ENCODE assay signal across 31 cellular contexts in the genomic region with DNA sequence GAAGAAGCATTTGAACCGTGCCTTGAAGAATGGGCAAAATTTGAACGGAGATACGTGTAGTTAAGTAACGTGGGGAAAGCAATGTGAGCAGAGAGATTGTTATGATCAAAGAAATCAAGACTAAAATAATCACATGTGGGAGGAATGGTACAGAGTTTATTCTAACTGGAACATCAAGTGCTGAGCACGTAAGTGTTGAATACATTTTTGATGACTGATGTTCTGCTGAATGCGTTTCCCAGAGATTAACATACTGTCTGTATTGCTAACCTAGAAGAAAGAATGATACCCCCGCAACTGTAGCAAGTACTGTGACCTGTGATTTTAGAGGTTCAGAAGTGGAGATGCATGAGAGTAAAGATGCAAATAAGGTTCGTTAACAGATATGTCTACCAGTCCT.
"Had no signal": no experiment of that assay in that cellular context is flagged by ENCODE, and none has a peak within 500 bp of the region (broad histone marks: within the 10 kb centered on the region; RNA-seq: fewer than 3 reads in every experiment).

No MANE protein-coding gene starts in this region.

- H3K4me3 ChIP-seq: body of pancreas, Peyer's patch, SJSA1 had no signal

- H3K27me3 ChIP-seq: body of pancreas, Peyer's patch, SJSA1 had no signal

- H3K4me1 Mint-ChIP-seq: activated CD4-positive, alpha-beta T cell treated with anti-CD3 and anti-CD28 coated beads for 36 hours; activated CD4-positive, alpha-beta T cell treated with anti-CD3 and anti-CD28 coated beads, Interleukin-2, amount 10 ng/mL, durations not matched to agents 7 days and 5 days; activated naive CD4-positive, alpha-beta T cell treated with anti-CD3 and anti-CD28 coated beads, Interleukin-2, amount 50 U/mL, for 24 hours; activated naive CD8-positive, alpha-beta T cell treated with anti-CD3 and anti-CD28 coated beads, Interleukin-2, amount 10 ng/mL, durations not matched to agents 7 days and 5 days had no signal

- H3K27me3 Mint-ChIP-seq: activated CD4-positive, alpha-beta T cell treated with anti-CD3 and anti-CD28 coated beads for 36 hours; activated CD4-positive, alpha-beta T cell treated with anti-CD3 and anti-CD28 coated beads, Interleukin-2, amount 10 ng/mL, durations not matched to agents 7 days and 5 days; activated naive CD4-positive, alpha-beta T cell treated with anti-CD3 and anti-CD28 coated beads, Interleukin-2, amount 50 U/mL, for 24 hours; activated naive CD8-positive, alpha-beta T cell treated with anti-CD3 and anti-CD28 coated beads, Interleukin-2, amount 10 ng/mL, durations not matched to agents 7 days and 5 days; activated T-cell treated with anti-CD3 and anti-CD28 coated beads, Interleukin-2, amount 50 U/mL, for 24 hours had no signal

- H3K36me3 ChIP-seq: Peyer's patch, SJSA1 had no signal

- H3K27ac ChIP-seq: body of pancreas, KMS-11, SJSA1 had no signal

- H3K4me3 Mint-ChIP-seq: activated CD4-positive, alpha-beta T cell treated with anti-CD3 and anti-CD28 coated beads for 36 hours; activated CD4-positive, alpha-beta T cell treated with anti-CD3 and anti-CD28 coated beads, Interleukin-2, amount 10 ng/mL, durations not matched to agents 7 days and 5 days; activated CD8-positive, alpha-beta T cell treated with anti-CD3 and anti-CD28 coated beads, Interleukin-2, amount 10 ng/mL, durations not matched to agents 7 days and 5 days; activated naive CD4-positive, alpha-beta T cell treated with anti-CD3 and anti-CD28 coated beads, Interleukin-2, amount 50 U/mL, for 24 hours; activated naive CD8-positive, alpha-beta T cell treated with anti-CD3 and anti-CD28 coated beads, Interleukin-2, amount 10 ng/mL, durations not matched to agents 7 days and 5 days; activated T-cell treated with anti-CD3 and anti-CD28 coated beads, Interleukin-2, amount 50 U/mL, for 24 hours; T-helper 1 cell treated with Interleukin-12 subunit alpha and Interleukin-12 subunit beta and Interleukin-4 antibody, amounts not matched to agents 30 μg/mL and 1 μg/mL, for 36 hours; T-helper 2 cell treated with Interferon-gamma antibody and Interleukin-4, amounts not matched to agents 5 μg/mL and 100 μg/mL, for 36 hours had no signal

- ATAC-seq: activated CD4-positive, alpha-beta T cell treated with anti-CD3 and anti-CD28 coated beads for 36 hours; activated CD4-positive, CD25-positive, alpha-beta regulatory T cell treated with anti-CD3 and anti-CD28 coated beads, Interleukin-2, amount 50 U/mL, for 24 hours; activated CD8-positive, alpha-beta T cell treated with anti-CD3 and anti-CD28 coated beads, Interleukin-2, amount 10 ng/mL, durations not matched to agents 7 days and 5 days; body of pancreas; PC-3 had no signal

- H3K4me1 ChIP-seq: body of pancreas, Peyer's patch, SJSA1 had no signal

- DNase-seq: activated CD4-positive, alpha-beta T cell treated with anti-CD3 and anti-CD28 coated beads for 36 hours; activated CD4-positive, alpha-beta T cell treated with anti-CD3 and anti-CD28 coated beads, Interleukin-2, amount 10 ng/mL, durations not matched to agents 7 days and 5 days; activated CD4-positive, alpha-beta T cell treated with anti-CD3 and anti-CD28 coated beads, Interleukin-2, amount 50 U/mL, for 48 hours; activated CD8-positive, alpha-beta T cell treated with anti-CD3 and anti-CD28 coated beads, Interleukin-2, amount 10 ng/mL, durations not matched to agents 7 days and 5 days; activated gamma-delta T cell; activated naive CD4-positive, alpha-beta T cell treated with Interleukin-2 at 50 U/mL for 16 hours; activated naive CD8-positive, alpha-beta T cell treated with anti-CD3 and anti-CD28 coated beads, Interleukin-2, amount 10 ng/mL, durations not matched to agents 7 days and 5 days; activated T-cell treated with anti-CD3 and anti-CD28 coated beads, Interleukin-2, amount 50 U/mL, for 24 hours; body of pancreas; MM.1S; MV-4-11; NCI-H1092; NCI-H1436 treated with DMSO at 0.1 percent for 48 hours; NCI-H1694 treated with DMSO at 0.1 percent for 48 hours; NCI-H2029; NCI-H510A; NCI-H526; NCI-H748 treated with DMSO at 0.1 percent for 48 hours; NK-92 treated with Interleukin-12 subunit alpha and Interleukin-12 subunit beta, amount 100 ng/mL, for 24 hours; PC-3; Peyer's patch; RPMI8226; SHP77 treated with DMSO at 0.1 percent for 48 hours; SK-N-SH had no signal

- H3K9me3 ChIP-seq: body of pancreas, Peyer's patch, SJSA1, SK-N-SH had no signal

- H3K36me3 Mint-ChIP-seq: activated naive CD4-positive, alpha-beta T cell treated with anti-CD3 and anti-CD28 coated beads, Interleukin-2, amount 50 U/mL, for 24 hours; activated naive CD8-positive, alpha-beta T cell treated with anti-CD3 and anti-CD28 coated beads, Interleukin-2, amount 10 ng/mL, durations not matched to agents 7 days and 5 days had no signal

- H3K9me3 Mint-ChIP-seq: activated naive CD8-positive, alpha-beta T cell treated with anti-CD3 and anti-CD28 coated beads, Interleukin-2, amount 10 ng/mL, durations not matched to agents 7 days and 5 days; T-helper 1 cell treated with Interleukin-12 subunit alpha and Interleukin-12 subunit beta and Interleukin-4 antibody, amounts not matched to agents 30 μg/mL and 1 μg/mL, for 36 hours had no signal

- H3K27ac Mint-ChIP-seq: activated CD4-positive, alpha-beta T cell treated with anti-CD3 and anti-CD28 coated beads for 36 hours; activated CD4-positive, alpha-beta T cell treated with anti-CD3 and anti-CD28 coated beads, Interleukin-2, amount 10 ng/mL, durations not matched to agents 7 days and 5 days; activated CD8-positive, alpha-beta T cell treated with anti-CD3 and anti-CD28 coated beads, Interleukin-2, amount 10 ng/mL, durations not matched to agents 7 days and 5 days; activated naive CD4-positive, alpha-beta T cell treated with anti-CD3 and anti-CD28 coated beads, Interleukin-2, amount 50 U/mL, for 24 hours; activated naive CD8-positive, alpha-beta T cell treated with anti-CD3 and anti-CD28 coated beads, Interleukin-2, amount 10 ng/mL, durations not matched to agents 7 days and 5 days; activated T-cell treated with anti-CD3 and anti-CD28 coated beads, Interleukin-2, amount 50 U/mL, for 24 hours; activated T-helper 2 cell treated with anti-CD3 and anti-CD28 coated beads, Interferon-gamma antibody, Interleukin-2, Interleukin-4, amounts not matched to agents 10 μg/mL and 5 μg/mL and 100 μg/mL, durations not matched to agents 14 hours and 24 hours and 36 hours; T-helper 1 cell treated with Interleukin-12 subunit alpha and Interleukin-12 subunit beta and Interleukin-4 antibody, amounts not matched to agents 30 μg/mL and 1 μg/mL, for 36 hours; T-helper 2 cell treated with Interferon-gamma antibody and Interleukin-4, amounts not matched to agents 5 μg/mL and 100 μg/mL, for 36 hours had no signal
